In the genomic region with DNA sequence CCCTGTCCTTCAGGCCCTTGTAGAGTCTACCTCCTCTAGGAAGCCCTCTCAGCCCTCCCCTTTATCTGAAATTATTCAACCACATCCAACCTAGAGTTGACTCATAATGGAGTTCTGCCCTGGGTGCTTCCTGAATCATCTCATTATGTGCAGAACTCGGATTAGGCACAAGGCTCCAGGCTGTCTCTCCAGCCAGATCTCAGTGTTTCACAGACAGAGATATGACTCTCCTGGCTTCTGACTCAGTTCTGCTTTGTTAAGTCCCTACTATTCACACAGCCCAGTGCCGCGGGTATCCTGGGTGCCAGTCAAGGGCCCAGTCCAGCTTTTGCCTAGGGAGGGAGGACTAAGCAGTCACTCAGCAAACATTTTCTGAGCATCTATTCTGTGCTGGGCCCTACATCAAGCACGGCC, we compare ENCODE assay signal across 10 cellular contexts. TPM values are rescaled to one million over a fixed set of nuclear protein-coding genes. Genes with fewer than 3 reads are reported as not detected.
A peak's percentile ranks its signal among the peaks of the same experiment; 100 is the strongest.
DNase-seq lines count a peak whose midpoint lies in the region; ATAC-seq and TF ChIP-seq lines count a peak whose summit lies in the region.
"Had no signal": no experiment of that assay in that cellular context is flagged by ENCODE, and none has a peak within 500 bp of the region (broad histone marks: within the 10 kb centered on the region; RNA-seq: fewer than 3 reads in every experiment).

No MANE protein-coding gene starts in this region.

- H3K4me1 ChIP-seq in CD8-positive, alpha-beta memory T cell (ENCODE audit: insufficient read depth, low read length), result no peaks in the 10 kb centered on the region

- H3K4me3 Mint-ChIP-seq in nephron, result no peak overlapping the region
- H3K4me3 Mint-ChIP-seq in CD8-positive, alpha-beta memory T cell, result no peak overlapping the region

- H3K9me3 ChIP-seq in CD8-positive, alpha-beta memory T cell (ENCODE audit: low read length), result no peaks in the 10 kb centered on the region

- H3K36me3 ChIP-seq in brain microvascular endothelial cell (replicated peaks), result no peaks in the 10 kb centered on the region
- no peaks in the 10 kb centered on the region for H3K36me3 ChIP-seq in CD8-positive, alpha-beta memory T cell (ENCODE audit: insufficient read depth, low read length)

- in situ Hi-C loops in brain microvascular endothelial cell (cut with HindIII; ENCODE audit: low pct_ligation_motif_present, low sequenced_read_pairs), result no loop called here

- intact Hi-C loops in left colon (cut with DNase I, micrococcal nuclease), result no loop called here

- POLR2A ChIA-PET in CD8-positive, alpha-beta memory T cell (lab: Charles Lee), result no interaction called here

- H3K4me1 Mint-ChIP-seq in nephron, result peaks cover 30% of the 10 kb centered on the region
- no peaks in the 10 kb centered on the region for H3K4me1 Mint-ChIP-seq in CD8-positive, alpha-beta memory T cell

- H3K27ac ChIP-seq in brain microvascular endothelial cell, result peak overlapping the region; percentile 83
- H3K27ac ChIP-seq in CD8-positive, alpha-beta memory T cell (ENCODE audit: low read depth, low read length), result no peak overlapping the region

- ATAC-seq in left colon, result no peak
- no peak for ATAC-seq in GM19467 (IDR thresholded peaks at IDR 0.05; ENCODE audit: unreplicated experiment)
- no peak for ATAC-seq in HG03280 (IDR thresholded peaks at IDR 0.05; ENCODE audit: unreplicated experiment)

- H3K9me3 Mint-ChIP-seq in nephron, result no peaks in the 10 kb centered on the region
- no peaks in the 10 kb centered on the region for H3K9me3 Mint-ChIP-seq in CD8-positive, alpha-beta memory T cell

- no peaks in the 10 kb centered on the region for H3K27me3 Mint-ChIP-seq in nephron (ENCODE audit: low read depth)
- peaks cover 2 to 7% of the 10 kb centered on the region in 2 donors for H3K27me3 Mint-ChIP-seq in CD8-positive, alpha-beta memory T cell

- CTCF ChIA-PET in CD8-positive, alpha-beta memory T cell (lab: Charles Lee), result no interaction called here

- DNase-seq in ELR (ENCODE audit: low read depth) (peak; percentile 98), NCI-H69 (lab: John Stamatoyannopoulos, UW) (peak; percentile 36), brain microvascular endothelial cell (peak; percentile 94), left colon (no peak)
- no peak for DNase-seq in CD8-positive, alpha-beta memory T cell
- DNase-seq: activated CD4-positive, CD25-positive, alpha-beta regulatory T cell; NCI-H526 treated with DMSO at 0.1 percent for 48 hours had no signal

- H3K4me3 ChIP-seq in brain microvascular endothelial cell (ENCODE audit: low read depth, low read length), result no peak overlapping the region
- no peak overlapping the region for H3K4me3 ChIP-seq in CD8-positive, alpha-beta memory T cell (ENCODE audit: low read length)

- no peaks in the 10 kb centered on the region for H3K27me3 ChIP-seq in brain microvascular endothelial cell (replicated peaks)
- H3K27me3 ChIP-seq in CD8-positive, alpha-beta memory T cell (ENCODE audit: insufficient read depth, low read length, poor library complexity, severe bottlenecking), result no peaks in the 10 kb centered on the region

- H3K36me3 Mint-ChIP-seq in nephron (ENCODE audit: low read depth), result peaks cover 10% of the 10 kb centered on the region
- no peaks in the 10 kb centered on the region for H3K36me3 Mint-ChIP-seq in CD8-positive, alpha-beta memory T cell

- peak overlapping the region in 2 of 3 experiments; percentile 2 to 31 for H3K27ac Mint-ChIP-seq in nephron
- H3K27ac Mint-ChIP-seq in CD8-positive, alpha-beta memory T cell, result no peak overlapping the region

- TF ChIP-seq CTCF in brain microvascular endothelial cell (IDR thresholded peaks at IDR 0.05; ENCODE audit: low read depth, low read length, missing control alignments), result no peak
- no peak for TF ChIP-seq CTCF in nephron (IDR thresholded peaks at IDR 0.05; ENCODE audit: unreplicated experiment in 3 of 3)

RNA-seq across cellular contexts. Expression of gene STRA6, which starts 9.3 kb away (rescaled TPM):
- not detected for total RNA-seq in CD8-positive, alpha-beta memory T cell
- not detected for polyA plus RNA-seq in CD8-positive, alpha-beta memory T cell
- total RNA-seq in left colon, result not detected

RNA-seq across cellular contexts. Expression of gene ISLR, which starts 19.8 kb away (rescaled TPM):
- not detected for total RNA-seq in CD8-positive, alpha-beta memory T cell
- not detected for polyA plus RNA-seq in CD8-positive, alpha-beta memory T cell
- total RNA-seq in left colon, result 10 to 100 TPM in 1 of 2 donors, 1 to 10 TPM in 1; 4.8 to 10.2 TPM

RNA-seq across cellular contexts. Expression of gene CCDC33, which starts 42.8 kb away (rescaled TPM):
- not detected for total RNA-seq in CD8-positive, alpha-beta memory T cell
- not detected for polyA plus RNA-seq in CD8-positive, alpha-beta memory T cell
- under 1 TPM in 1 of 2 donors, not detected in 1; 0.46 TPM for total RNA-seq in left colon

Comparison
In these comparisons a context has a peak if more than half of its experiments do, and no peak if none do; other contexts are left out.
1. DNase-seq: peak in ELR (single experiment), NCI-H69 (single experiment) and brain microvascular endothelial cell (single experiment); none in CD8-positive, alpha-beta memory T cell (0 of 5) and left colon (0 of 2).
2. H3K27ac Mint-ChIP-seq: peak in nephron (2 of 3); none in CD8-positive, alpha-beta memory T cell (0 of 8).
3. RNA of gene ISLR, which starts 19.8 kb away (total RNA-seq): 4.8 to 10.2 TPM in left colon; not detected in CD8-positive, alpha-beta memory T cell; every median in the first group is over 4 times any median in the second.